In the genomic region with DNA sequence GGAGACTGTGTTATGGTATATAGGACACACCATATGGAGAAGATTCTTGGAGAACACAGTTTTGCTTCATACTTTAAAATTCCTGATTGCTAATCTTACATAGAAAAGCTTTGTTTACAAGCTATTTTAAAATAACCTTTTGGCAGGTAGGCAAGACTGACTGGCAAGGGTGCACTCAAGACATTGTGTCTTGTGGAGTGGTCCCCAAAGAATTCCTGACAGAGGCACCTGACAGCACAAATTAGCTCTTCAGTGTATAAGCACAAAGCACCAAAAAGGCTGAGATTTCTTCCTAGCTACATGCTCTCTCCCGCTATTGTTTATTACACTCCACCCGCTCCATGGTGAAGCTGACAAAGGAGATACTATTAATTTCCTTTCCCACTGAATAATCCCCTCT, we compare ENCODE assay signal across 19 cellular contexts.
DNase-seq lines count a peak whose midpoint lies in the region; ATAC-seq and TF ChIP-seq lines count a peak whose summit lies in the region.
"Had no signal": no experiment of that assay in that cellular context is flagged by ENCODE, and none has a peak within 500 bp of the region (broad histone marks: within the 10 kb centered on the region; RNA-seq: fewer than 3 reads in every experiment).

No MANE protein-coding gene starts in this region.

- peaks cover 95% of the 10 kb centered on the region for H3K79me2 ChIP-seq in GM23248 (ENCODE audit: insufficient read depth)

- H3K27me3 Mint-ChIP-seq in activated naive CD8-positive, alpha-beta T cell treated with anti-CD3 and anti-CD28 coated beads, Interleukin-2, amount 50 U/mL, for 24 hours, result no peaks in the 10 kb centered on the region
- H3K27me3 Mint-ChIP-seq in activated T-helper 2 cell treated with anti-CD3 and anti-CD28 coated beads, Interferon-gamma antibody, Interleukin-2, Interleukin-4, amounts not matched to agents 10 μg/mL and 5 μg/mL and 100 μg/mL, durations not matched to agents 14 hours and 24 hours and 36 hours (ENCODE audit: low read depth), result no peaks in the 10 kb centered on the region
- H3K27me3 Mint-ChIP-seq: activated CD4-positive, alpha-beta T cell treated with anti-CD3 and anti-CD28 coated beads, Interleukin-2, amount 10 ng/mL, durations not matched to agents 24 days and 14 days had no signal

- H2BK5ac ChIP-seq in mesenchymal stem cell (ENCODE audit: low read depth, low read length, poor library complexity, severe bottlenecking), result no peak overlapping the region

- H3K36me3 Mint-ChIP-seq in activated naive CD8-positive, alpha-beta T cell treated with anti-CD3 and anti-CD28 coated beads, Interleukin-2, amount 50 U/mL, for 24 hours (ENCODE audit: low read depth), result peaks cover 14% of the 10 kb centered on the region
- H3K36me3 Mint-ChIP-seq in activated T-helper 2 cell treated with anti-CD3 and anti-CD28 coated beads, Interferon-gamma antibody, Interleukin-2, Interleukin-4, amounts not matched to agents 10 μg/mL and 5 μg/mL and 100 μg/mL, durations not matched to agents 14 hours and 24 hours and 36 hours (ENCODE audit: low read depth), result peaks cover 24% of the 10 kb centered on the region
- H3K36me3 Mint-ChIP-seq: CD8-positive, alpha-beta T cell had no signal

- CTCF ChIA-PET in AG04449 (lab: Yijun Ruan, JAX), result interaction anchor here (0.7 to 11.3 kb wide), 15 partner anchors 9 to 207 kb away, joined by 3 to 118 read pairs (median 5); no protein-coding TSS in a partner anchor

- ATAC-seq in activated naive CD8-positive, alpha-beta T cell treated with anti-CD3 and anti-CD28 coated beads, Interleukin-2, amount 50 U/mL, for 24 hours, result no peak
- ATAC-seq: CD8-positive, alpha-beta T cell; gastrocnemius medialis; left colon had no signal

- 0 out of 2 replicates have a peak, but pooled peaks cover 6% of the 10 kb centered on the region for H4K20me1 ChIP-seq in GM23248 (ENCODE audit: insufficient read depth)

- H4K8ac ChIP-seq in mesenchymal stem cell (ENCODE audit: low read length), result no peak overlapping the region

- H3K27ac Mint-ChIP-seq in activated naive CD8-positive, alpha-beta T cell treated with anti-CD3 and anti-CD28 coated beads, Interleukin-2, amount 50 U/mL, for 24 hours, result peak overlapping the region; percentile 22
- no peak overlapping the region for H3K27ac Mint-ChIP-seq in activated T-helper 2 cell treated with anti-CD3 and anti-CD28 coated beads, Interferon-gamma antibody, Interleukin-2, Interleukin-4, amounts not matched to agents 10 μg/mL and 5 μg/mL and 100 μg/mL, durations not matched to agents 14 hours and 24 hours and 36 hours
- H3K27ac Mint-ChIP-seq: activated CD4-positive, alpha-beta T cell treated with anti-CD3 and anti-CD28 coated beads, Interleukin-2, amount 10 ng/mL, durations not matched to agents 24 days and 14 days; CD8-positive, alpha-beta T cell had no signal

- H2BK12ac ChIP-seq in mesenchymal stem cell (ENCODE audit: low read length in 2 of 2), result no peak overlapping the region

- 94 to 97% methylated on average over 2 of the region's 2 CpGs for WGBS in GM23248 (ENCODE audit: low coverage in 1 of 2, low lambda C conversion rate in 2 of 2, missing lambda C conversion rate in 2 of 2), 2 experiments
- WGBS in mesenchymal stem cell, result 100% methylated on average over 2 of the region's 2 CpGs

- H3K4me3 ChIP-seq in AG04449 (ENCODE audit: low read depth, low read length) (peak overlapping the region; percentile 90), GM23248 (peak overlapping the region; percentile 90), mesenchymal stem cell (ENCODE audit: insufficient read depth in 1 of 2, low read depth in 1 of 2, low read length in 2 of 2) (peak overlapping the region in 1 of 2 experiments; percentile 91)
- H3K4me3 ChIP-seq: gastrocnemius medialis had no signal

- H3K14ac ChIP-seq in mesenchymal stem cell (ENCODE audit: low read length in 2 of 2), result no peak overlapping the region

- no peaks in the 10 kb centered on the region for H3K9me3 Mint-ChIP-seq in activated naive CD8-positive, alpha-beta T cell treated with anti-CD3 and anti-CD28 coated beads, Interleukin-2, amount 50 U/mL, for 24 hours
- H3K9me3 Mint-ChIP-seq in activated T-helper 2 cell treated with anti-CD3 and anti-CD28 coated beads, Interferon-gamma antibody, Interleukin-2, Interleukin-4, amounts not matched to agents 10 μg/mL and 5 μg/mL and 100 μg/mL, durations not matched to agents 14 hours and 24 hours and 36 hours, result no peaks in the 10 kb centered on the region
- H3K9me3 Mint-ChIP-seq: activated CD4-positive, alpha-beta T cell treated with anti-CD3 and anti-CD28 coated beads, Interleukin-2, amount 10 ng/mL, durations not matched to agents 24 days and 14 days; CD8-positive, alpha-beta T cell had no signal

- peak overlapping the region; percentile 28 for H2AK5ac ChIP-seq in mesenchymal stem cell (ENCODE audit: low read length, severe bottlenecking)

- no peak overlapping the region for H4K91ac ChIP-seq in mesenchymal stem cell (ENCODE audit: low read length)

- peaks cover 80% of the 10 kb centered on the region for H3F3A ChIP-seq in GM23248 (ENCODE audit: insufficient read depth)

- H3K4me1 ChIP-seq in GM23248 (ENCODE audit: insufficient read depth), result peaks cover 49% of the 10 kb centered on the region
- peaks cover 2% of the 10 kb centered on the region for H3K4me1 ChIP-seq in mesenchymal stem cell (ENCODE audit: control insufficient read depth, insufficient read depth, low read depth, low read length)

- no peak overlapping the region for H3K4ac ChIP-seq in mesenchymal stem cell (ENCODE audit: low read depth in 1 of 2, low read length in 2 of 2)

- no peak overlapping the region for H3K18ac ChIP-seq in mesenchymal stem cell (ENCODE audit: low read depth in 1 of 2, low read length in 2 of 2)

- H3K4me3 Mint-ChIP-seq in activated naive CD8-positive, alpha-beta T cell treated with anti-CD3 and anti-CD28 coated beads, Interleukin-2, amount 50 U/mL, for 24 hours, result no peak overlapping the region
- no peak overlapping the region for H3K4me3 Mint-ChIP-seq in activated T-helper 2 cell treated with anti-CD3 and anti-CD28 coated beads, Interferon-gamma antibody, Interleukin-2, Interleukin-4, amounts not matched to agents 10 μg/mL and 5 μg/mL and 100 μg/mL, durations not matched to agents 14 hours and 24 hours and 36 hours (ENCODE audit: low read depth)
- H3K4me3 Mint-ChIP-seq: CD8-positive, alpha-beta T cell had no signal

- H3K9ac ChIP-seq in GM23248, result peak overlapping the region; percentile 100
- H3K9ac ChIP-seq in mesenchymal stem cell (ENCODE audit: low read length), result peak overlapping the region; percentile 98

- no peak for TF ChIP-seq CTCF in AG04449 (IDR thresholded peaks at IDR 0.05; ENCODE audit: insufficient read depth, low read length, missing control alignments)

- in situ Hi-C loops in GM23248 (cut with MboI), result no loop called here

- H3K27me3 ChIP-seq in GM23248 (replicated peaks; ENCODE audit: insufficient read depth) (no peaks in the 10 kb centered on the region), mesenchymal stem cell (ENCODE audit: control insufficient read depth in 1 of 2, insufficient read depth in 1 of 2, low read length in 2 of 2) (no peaks in the 10 kb centered on the region)
- H3K27me3 ChIP-seq: gastrocnemius medialis had no signal

- H2AFZ ChIP-seq in GM23248 (no peak overlapping the region), mesenchymal stem cell (ENCODE audit: low read depth, low read length) (no peak overlapping the region)

- no peak overlapping the region for H2BK120ac ChIP-seq in mesenchymal stem cell (ENCODE audit: low read depth, low read length)

- peaks cover 42% of the 10 kb centered on the region for H3K4me1 Mint-ChIP-seq in activated naive CD8-positive, alpha-beta T cell treated with anti-CD3 and anti-CD28 coated beads, Interleukin-2, amount 50 U/mL, for 24 hours
- peaks cover 36% of the 10 kb centered on the region for H3K4me1 Mint-ChIP-seq in activated T-helper 2 cell treated with anti-CD3 and anti-CD28 coated beads, Interferon-gamma antibody, Interleukin-2, Interleukin-4, amounts not matched to agents 10 μg/mL and 5 μg/mL and 100 μg/mL, durations not matched to agents 14 hours and 24 hours and 36 hours (ENCODE audit: low read depth)

- no peak for DNase-seq in AG04449 (ENCODE audit: low read depth, low spot score)
- peak; percentile 29 for DNase-seq in GM23248
- DNase-seq in activated naive CD8-positive, alpha-beta T cell treated with anti-CD3 and anti-CD28 coated beads, Interleukin-2, amount 50 U/mL, for 24 hours, result no peak
- no peak for DNase-seq in mesenchymal stem cell
- no peak for DNase-seq in GM19240 (ENCODE audit: insufficient read length, low spot score)
- no peak for DNase-seq in activated T-cell treated with anti-CD3 and anti-CD28 coated beads, Interleukin-2, amount 50 U/mL, for 48 hours
- no peak for DNase-seq in activated T-helper 2 cell treated with anti-CD3 and anti-CD28 coated beads, Interferon-gamma antibody, Interleukin-2, Interleukin-4, amounts not matched to agents 10 μg/mL and 5 μg/mL and 100 μg/mL, durations not matched to agents 14 hours and 24 hours and 36 hours (ENCODE audit: low spot score)
- no peak for DNase-seq in iPS-NIHi11 (ENCODE audit: low spot score)
- DNase-seq: activated CD4-positive, alpha-beta T cell treated with anti-CD3 and anti-CD28 coated beads, Interleukin-2, amount 10 ng/mL, durations not matched to agents 24 days and 14 days; activated naive CD4-positive, alpha-beta T cell treated with Interleukin-2 at 50 U/mL for 16 hours; CD8-positive, alpha-beta T cell; cortex of kidney; gastrocnemius medialis; left colon; MV-4-11; nucleus accumbens; stimulated activated CD4-positive, alpha-beta T cell treated with anti-CD3 and anti-CD28 coated beads, Interleukin-15, amount 100 ng/mL, for 24 hours; SW 1271 had no signal

- H3K9me3 ChIP-seq in GM23248 (ENCODE audit: low read depth), result no peaks in the 10 kb centered on the region
- no peaks in the 10 kb centered on the region for H3K9me3 ChIP-seq in mesenchymal stem cell (ENCODE audit: control insufficient read depth, low read length)
- H3K9me3 ChIP-seq: gastrocnemius medialis had no signal

- no peak overlapping the region for H2BK15ac ChIP-seq in mesenchymal stem cell (ENCODE audit: low read depth, poor library complexity, severe bottlenecking)

- H3K27ac ChIP-seq in GM23248, result peak overlapping the region; percentile 100
- no peak overlapping the region for H3K27ac ChIP-seq in mesenchymal stem cell (ENCODE audit: low read length, poor library complexity, severe bottlenecking)
- H3K27ac ChIP-seq: gastrocnemius medialis, HL-60 had no signal

- intact Hi-C loops in activated T-helper 2 cell treated with anti-CD3 and anti-CD28 coated beads, Interferon-gamma antibody, Interleukin-2, Interleukin-4, amounts not matched to agents 10 μg/mL and 5 μg/mL and 100 μg/mL, durations not matched to agents 14 hours and 24 hours and 36 hours (cut with micrococcal nuclease), result loop anchor here (10.0 kb wide), 1 partner anchor 171 kb away; no protein-coding TSS in a partner anchor

- H3K4me2 ChIP-seq in GM23248 (ENCODE audit: unreplicated experiment) (peak overlapping the region; percentile 99), mesenchymal stem cell (ENCODE audit: low read length, poor library complexity, severe bottlenecking) (peak overlapping the region; percentile 6)

- no peaks in the 10 kb centered on the region for H3K9me2 ChIP-seq in GM23248 (ENCODE audit: insufficient read depth)

- H3K36me3 ChIP-seq in GM23248 (ENCODE audit: low read depth), result peaks cover 25% of the 10 kb centered on the region
- H3K36me3 ChIP-seq in mesenchymal stem cell (ENCODE audit: control insufficient read depth in 1 of 2, insufficient read depth in 2 of 2, low read depth in 1 of 2, low read length in 2 of 2), result peaks cover 3 to 30% of the 10 kb centered on the region in 2 experiments
- H3K36me3 ChIP-seq: gastrocnemius medialis had no signal

- H3K79me1 ChIP-seq in mesenchymal stem cell (replicated peaks; ENCODE audit: low read length, poor library complexity, severe bottlenecking), result peaks cover 2% of the 10 kb centered on the region

- no peak overlapping the region for H3K23ac ChIP-seq in mesenchymal stem cell (ENCODE audit: low read length in 2 of 2)

- POLR2A ChIA-PET in AG04449 (lab: Yijun Ruan, JAX), result interaction anchor here (0.5 to 1.0 kb wide), 7 partner anchors 24 to 127 kb away, joined by 3 to 4 read pairs (median 3); no protein-coding TSS in a partner anchor
